In genomic region chr2:230650585-230651137, GRCh38 we compare ENCODE assay signal across 1 cellular context.
TF ChIP-seq lines count a peak whose summit lies in the region.

No MANE protein-coding gene starts in this region.

TF ChIP-seq in K562, 482 proteins besides CTCF, POLR2A, EP300 and RAD21 (continued from another document):
- TF ChIP-seq, protein P1, sequence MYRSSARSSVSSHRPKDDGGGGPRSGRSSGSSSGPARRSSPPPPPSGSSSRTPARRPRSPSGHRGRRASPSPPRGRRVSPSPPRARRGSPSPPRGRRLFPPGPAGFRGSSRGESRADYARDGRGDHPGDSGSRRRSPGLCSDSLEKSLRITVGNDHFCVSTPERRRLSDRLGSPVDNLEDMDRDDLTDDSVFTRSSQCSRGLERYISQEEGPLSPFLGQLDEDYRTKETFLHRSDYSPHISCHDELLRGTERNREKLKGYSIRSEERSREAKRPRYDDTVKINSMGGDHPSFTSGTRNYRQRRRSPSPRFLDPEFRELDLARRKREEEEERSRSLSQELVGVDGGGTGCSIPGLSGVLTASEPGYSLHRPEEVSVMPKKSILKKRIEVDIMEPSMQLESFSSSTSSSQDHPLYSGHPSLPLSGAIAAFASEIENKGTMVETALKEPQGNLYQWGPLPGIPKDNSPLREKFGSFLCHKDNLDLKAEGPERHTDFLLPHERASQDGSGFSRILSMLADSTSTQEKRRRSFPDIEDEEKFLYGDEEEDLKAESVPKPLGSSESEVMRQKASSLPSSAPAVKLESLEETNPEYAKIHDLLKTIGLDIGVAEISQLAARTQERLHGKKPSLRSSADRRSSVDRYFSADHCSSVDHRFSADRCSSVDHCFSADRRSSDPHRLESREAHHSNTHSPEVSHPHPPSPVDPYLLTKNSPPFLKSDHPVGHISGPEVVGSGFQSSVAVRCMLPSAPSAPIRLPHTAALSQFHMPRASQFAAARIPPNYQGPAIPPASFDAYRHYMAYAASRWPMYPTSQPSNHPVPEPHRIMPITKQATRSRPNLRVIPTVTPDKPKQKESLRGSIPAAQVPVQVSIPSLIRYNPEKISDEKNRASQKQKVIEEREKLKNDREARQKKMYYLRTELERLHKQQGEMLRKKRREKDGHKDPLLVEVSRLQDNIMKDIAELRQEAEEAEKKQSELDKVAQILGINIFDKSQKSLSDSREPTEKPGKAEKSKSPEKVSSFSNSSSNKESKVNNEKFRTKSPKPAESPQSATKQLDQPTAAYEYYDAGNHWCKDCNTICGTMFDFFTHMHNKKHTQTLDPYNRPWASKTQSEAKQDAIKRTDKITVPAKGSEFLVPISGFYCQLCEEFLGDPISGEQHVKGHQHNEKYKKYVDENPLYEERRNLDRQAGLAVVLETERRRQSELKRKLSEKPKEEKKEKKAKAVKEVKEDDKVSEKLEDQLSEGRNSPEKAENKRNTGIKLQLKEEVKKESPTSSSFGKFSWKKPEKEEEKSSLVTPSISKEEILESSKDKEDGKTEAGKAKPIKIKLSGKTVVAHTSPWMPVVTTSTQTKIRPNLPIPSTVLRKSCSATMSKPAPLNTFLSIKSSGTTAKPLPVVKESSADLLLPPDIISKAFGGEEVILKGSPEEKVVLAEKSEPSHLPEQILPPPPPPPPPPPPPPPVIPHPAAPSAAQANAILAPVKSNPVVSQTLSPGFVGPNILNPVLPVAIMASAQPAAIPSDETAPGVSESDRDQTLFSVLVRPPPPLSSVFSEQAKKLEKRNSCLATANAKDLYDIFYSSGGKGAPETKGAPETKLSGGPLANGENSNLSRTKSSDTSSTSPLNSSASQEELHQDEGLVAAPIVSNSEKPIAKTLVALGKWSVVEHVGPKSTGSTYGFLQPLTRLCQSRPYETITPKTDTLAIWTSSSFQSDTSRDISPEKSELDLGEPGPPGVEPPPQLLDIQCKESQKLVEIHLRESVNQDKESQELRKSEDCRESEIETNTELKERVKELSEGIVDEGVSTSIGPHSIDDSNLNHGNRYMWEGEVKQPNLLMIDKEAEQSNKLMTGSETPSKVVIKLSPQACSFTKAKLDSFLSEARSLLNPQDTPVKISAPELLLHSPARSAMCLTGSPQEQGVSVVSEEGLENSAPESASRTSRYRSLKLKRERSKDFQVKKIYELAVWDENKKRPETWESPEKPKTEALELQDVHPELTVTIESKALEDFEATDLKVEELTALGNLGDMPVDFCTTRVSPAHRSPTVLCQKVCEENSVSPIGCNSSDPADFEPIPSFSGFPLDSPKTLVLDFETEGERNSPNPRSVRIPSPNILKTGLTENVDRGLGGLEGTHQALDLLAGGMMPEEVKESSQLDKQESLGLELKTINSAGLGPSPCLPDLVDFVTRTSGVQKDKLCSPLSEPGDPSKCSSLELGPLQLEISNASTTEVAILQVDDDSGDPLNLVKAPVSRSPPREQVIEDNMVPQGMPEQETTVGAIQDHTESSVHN (IDR thresholded peaks at IDR 0.05; ENCODE audit: borderline replicate concordance in 1 of 2, low read depth in 1 of 2): 0 out of 4 replicates have a peak, but pooled peaks of 1 of the 2 experiments have one; percentile 12
- TF ChIP-seq GATA2 (CRISPR knock-in tag; IDR thresholded peaks at IDR 0.05) (peak; percentile 85), NCOR1 (IDR thresholded peaks at IDR 0.05) (0 out of 2 replicates have a peak, but pooled peaks have one; percentile 18), MEIS2 (IDR thresholded peaks at IDR 0.05; ENCODE audit: partially characterized antibody) (peak; percentile 15), L3MBTL2 (IDR thresholded peaks at IDR 0.05) (peak; percentile 86), TAL1 (IDR thresholded peaks at IDR 0.05) (peak; percentile 29; the same call in 1 of the 2 replicates), MAZ (CRISPR knock-in tag; conservative IDR thresholded peaks at IDR 0.05 in 1 of 2, IDR thresholded peaks at IDR 0.05 in 1 of 2) (peak in 1 of 2 experiments; percentile 56; a peak in 1 of 4 replicates), TEAD4 (IDR thresholded peaks at IDR 0.05; ENCODE audit: low read length) (0 out of 2 replicates have a peak, but pooled peaks have one; percentile 20), TEAD4 (CRISPR knock-in tag; IDR thresholded peaks at IDR 0.05; ENCODE audit: borderline replicate concordance) (no peak), MGA (IDR thresholded peaks at IDR 0.05) (peak; percentile 69), HDAC1 (IDR thresholded peaks at IDR 0.05) (0 out of 4 replicates have a peak, but pooled peaks of 1 of the 2 experiments have one; percentile 20), ARID1B (IDR thresholded peaks at IDR 0.05) (peak; percentile 53), FOXA3 (CRISPR knock-in tag; conservative IDR thresholded peaks at IDR 0.05 in 1 of 2, IDR thresholded peaks at IDR 0.05 in 1 of 2) (peak in 1 of 2 experiments; percentile 50; a peak in 2 of 4 replicates)
- TF ChIP-seq, protein P2, sequence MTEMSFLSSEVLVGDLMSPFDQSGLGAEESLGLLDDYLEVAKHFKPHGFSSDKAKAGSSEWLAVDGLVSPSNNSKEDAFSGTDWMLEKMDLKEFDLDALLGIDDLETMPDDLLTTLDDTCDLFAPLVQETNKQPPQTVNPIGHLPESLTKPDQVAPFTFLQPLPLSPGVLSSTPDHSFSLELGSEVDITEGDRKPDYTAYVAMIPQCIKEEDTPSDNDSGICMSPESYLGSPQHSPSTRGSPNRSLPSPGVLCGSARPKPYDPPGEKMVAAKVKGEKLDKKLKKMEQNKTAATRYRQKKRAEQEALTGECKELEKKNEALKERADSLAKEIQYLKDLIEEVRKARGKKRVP (CRISPR knock-in tag; IDR thresholded peaks at IDR 0.05): 0 out of 2 replicates have a peak, but pooled peaks have one; percentile 15
- TF ChIP-seq, protein P3, sequence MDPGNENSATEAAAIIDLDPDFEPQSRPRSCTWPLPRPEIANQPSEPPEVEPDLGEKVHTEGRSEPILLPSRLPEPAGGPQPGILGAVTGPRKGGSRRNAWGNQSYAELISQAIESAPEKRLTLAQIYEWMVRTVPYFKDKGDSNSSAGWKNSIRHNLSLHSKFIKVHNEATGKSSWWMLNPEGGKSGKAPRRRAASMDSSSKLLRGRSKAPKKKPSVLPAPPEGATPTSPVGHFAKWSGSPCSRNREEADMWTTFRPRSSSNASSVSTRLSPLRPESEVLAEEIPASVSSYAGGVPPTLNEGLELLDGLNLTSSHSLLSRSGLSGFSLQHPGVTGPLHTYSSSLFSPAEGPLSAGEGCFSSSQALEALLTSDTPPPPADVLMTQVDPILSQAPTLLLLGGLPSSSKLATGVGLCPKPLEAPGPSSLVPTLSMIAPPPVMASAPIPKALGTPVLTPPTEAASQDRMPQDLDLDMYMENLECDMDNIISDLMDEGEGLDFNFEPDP (CRISPR knock-in tag; IDR thresholded peaks at IDR 0.05): no peak
